ENCODE assay signal across 10 cellular contexts in genomic region chr10:95187617-95188016, GRCh38. TPM values are rescaled to one million over a fixed set of nuclear protein-coding genes. Genes with fewer than 3 reads are reported as not detected.
"Had no signal": no experiment of that assay in that cellular context is flagged by ENCODE, and none has a peak within 500 bp of the region (broad histone marks: within the 10 kb centered on the region; RNA-seq: fewer than 3 reads in every experiment).

No MANE protein-coding gene starts in this region.

- H3K4me3 Mint-ChIP-seq: GM23338, H9 had no signal

- FAIRE-seq: H1, H54, K562 had no signal

- H2AFZ ChIP-seq: GM23338 had no signal

- H3K27ac Mint-ChIP-seq: GM23338, H9 had no signal

- ATAC-seq: GM23338, K562 had no signal

- DNase-seq: H9, HCEC 1CT, IMR-90, KG1 had no signal

- H3K27ac ChIP-seq: HL-60 had no signal

- H3K4me3 ChIP-seq: GM23338, K562 had no signal

- H3K9me3 Mint-ChIP-seq: GM23338 had no signal

- H3K4me2 ChIP-seq: GM23338 had no signal

RNA-seq across cellular contexts. Expression of gene ACSM6, which starts 6.4 kb away (rescaled TPM):
- total RNA-seq: GM23338, H1, H9, HT1080, IMR-90, K562 had no signal
